In the genomic region with DNA sequence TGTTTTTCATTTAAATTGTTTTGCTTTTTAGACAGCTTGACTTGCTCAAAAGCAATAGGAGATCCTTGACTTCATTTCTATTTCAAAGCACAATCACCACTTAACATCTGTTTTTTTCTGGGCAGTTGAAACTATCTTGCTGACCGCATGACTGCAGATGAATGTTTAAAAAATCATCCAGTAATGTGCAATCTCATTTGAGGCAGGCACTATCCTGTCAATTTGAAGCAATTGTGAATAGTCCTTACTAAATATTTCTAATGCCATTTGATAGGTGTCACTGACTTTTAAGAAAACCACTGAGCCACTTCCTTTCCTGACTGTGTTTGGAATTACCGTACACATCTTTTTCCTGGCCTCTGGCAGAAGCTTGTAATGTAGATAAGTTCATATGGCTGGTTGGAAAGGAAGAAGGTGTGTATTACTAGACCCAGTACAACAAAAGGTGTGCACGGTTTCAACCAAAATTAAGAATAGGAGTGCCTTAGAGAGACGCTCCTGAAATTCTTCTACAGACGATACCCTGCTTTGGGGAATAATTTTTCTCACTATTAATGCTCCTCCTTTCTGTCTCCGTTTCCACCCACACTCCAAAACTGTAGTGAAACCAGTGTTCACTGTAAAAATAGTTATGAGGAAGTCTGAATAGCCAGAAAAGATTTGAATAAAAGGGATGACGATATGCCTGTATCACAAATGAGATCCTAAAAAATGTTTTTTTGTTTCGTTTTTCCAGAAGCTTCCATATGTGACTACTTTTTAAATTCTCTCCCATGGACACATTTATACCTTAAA, we compare ENCODE assay signal across 13 cellular contexts.
DNase-seq lines count a peak whose midpoint lies in the region; ATAC-seq and TF ChIP-seq lines count a peak whose summit lies in the region.
"Had no signal": no experiment of that assay in that cellular context is flagged by ENCODE, and none has a peak within 500 bp of the region (broad histone marks: within the 10 kb centered on the region; RNA-seq: fewer than 3 reads in every experiment).

No MANE protein-coding gene starts in this region.

- H3K27me3 Mint-ChIP-seq in chondrocyte (ENCODE audit: low read depth), result no peaks in the 10 kb centered on the region
- H3K27me3 Mint-ChIP-seq in osteocyte (ENCODE audit: unreplicated experiment), result no peaks in the 10 kb centered on the region
- H3K27me3 Mint-ChIP-seq in naive thymus-derived CD8-positive, alpha-beta T cell, result peaks cover 0 to 3% (median 0%) of the 10 kb centered on the region in 5 donors
- H3K27me3 Mint-ChIP-seq: memory B cell had no signal

- ATAC-seq in naive thymus-derived CD8-positive, alpha-beta T cell, result no peak
- ATAC-seq in sciatic nerve (no peak), GM19035 (IDR thresholded peaks at IDR 0.05; ENCODE audit: unreplicated experiment) (no peak)
- ATAC-seq: GM23338 had no signal

- POLR2A ChIA-PET in naive thymus-derived CD8-positive, alpha-beta T cell (lab: Charles Lee), result no interaction called here

- H3K36me3 Mint-ChIP-seq in chondrocyte (ENCODE audit: low read depth) (no peaks in the 10 kb centered on the region), osteocyte (ENCODE audit: unreplicated experiment) (no peaks in the 10 kb centered on the region)
- no peaks in the 10 kb centered on the region for H3K36me3 Mint-ChIP-seq in naive thymus-derived CD8-positive, alpha-beta T cell
- H3K36me3 Mint-ChIP-seq: memory B cell had no signal

- DNase-seq in GM04504 (ENCODE audit: low read depth), result peak; percentile 72
- peak; percentile 73 for DNase-seq in NCI-H226
- DNase-seq in chondrocyte (ENCODE audit: low spot score), result no peak
- no peak for DNase-seq in osteocyte (ENCODE audit: extremely low spot score, unreplicated experiment)
- DNase-seq in naive thymus-derived CD8-positive, alpha-beta T cell, result no peak
- DNase-seq in activated CD4-positive, CD25-positive, alpha-beta regulatory T cell treated with anti-CD3 and anti-CD28 coated beads, Interleukin-2, amount 50 U/mL, for 72 hours, result no peak
- DNase-seq in sciatic nerve (ENCODE audit: low spot score), result no peak
- DNase-seq: aorta, glutamatergic neuron, NCI-H1048 had no signal

- intact Hi-C loops in sciatic nerve (cut with DNase I), result no loop called here

- H3K27ac Mint-ChIP-seq in chondrocyte (ENCODE audit: unreplicated experiment) (peak overlapping the region; percentile 55), osteocyte (ENCODE audit: unreplicated experiment) (peak overlapping the region; percentile 24)
- no peak overlapping the region for H3K27ac Mint-ChIP-seq in naive thymus-derived CD8-positive, alpha-beta T cell
- H3K27ac Mint-ChIP-seq: GM23338, memory B cell had no signal

- no peaks in the 10 kb centered on the region for H3K9me3 Mint-ChIP-seq in chondrocyte (ENCODE audit: low read depth)
- no peaks in the 10 kb centered on the region for H3K9me3 Mint-ChIP-seq in osteocyte (ENCODE audit: unreplicated experiment)
- H3K9me3 Mint-ChIP-seq in naive thymus-derived CD8-positive, alpha-beta T cell, result no peaks in the 10 kb centered on the region
- H3K9me3 Mint-ChIP-seq: GM23338, memory B cell had no signal

- TF ChIP-seq CTCF in chondrocyte (IDR thresholded peaks at IDR 0.05) (no peak), osteocyte (IDR thresholded peaks at IDR 0.05) (no peak)

- H3K4me3 Mint-ChIP-seq in chondrocyte (ENCODE audit: unreplicated experiment), result peak overlapping the region; percentile 4
- no peak overlapping the region for H3K4me3 Mint-ChIP-seq in osteocyte (ENCODE audit: unreplicated experiment)
- H3K4me3 Mint-ChIP-seq in naive thymus-derived CD8-positive, alpha-beta T cell, result no peak overlapping the region
- H3K4me3 Mint-ChIP-seq: GM23338, memory B cell had no signal

- peaks cover 41% of the 10 kb centered on the region for H3K4me1 Mint-ChIP-seq in chondrocyte (ENCODE audit: low read depth)
- peaks cover 34% of the 10 kb centered on the region for H3K4me1 Mint-ChIP-seq in osteocyte (ENCODE audit: unreplicated experiment)
- no peaks in the 10 kb centered on the region for H3K4me1 Mint-ChIP-seq in naive thymus-derived CD8-positive, alpha-beta T cell
- H3K4me1 Mint-ChIP-seq: GM23338, memory B cell had no signal

Comparison
In these comparisons a context has a peak if more than half of its experiments do, and no peak if none do; other contexts are left out.
1. DNase-seq: peak in GM04504 (single experiment) and NCI-H226 (single experiment); none in chondrocyte (single experiment), osteocyte (single experiment), naive thymus-derived CD8-positive, alpha-beta T cell (0 of 10), activated CD4-positive, CD25-positive, alpha-beta regulatory T cell treated with anti-CD3 and anti-CD28 coated beads, Interleukin-2, amount 50 U/mL, for 72 hours (single experiment) and sciatic nerve (single experiment).
2. H3K27ac Mint-ChIP-seq: peak in chondrocyte (single experiment) and osteocyte (single experiment); none in naive thymus-derived CD8-positive, alpha-beta T cell (0 of 10).